35 cellular contexts compared by ENCODE assay signal in genomic region chr2:123961576-123961975, GRCh38.
"Had no signal": no experiment of that assay in that cellular context is flagged by ENCODE, and none has a peak within 500 bp of the region (broad histone marks: within the 10 kb centered on the region; RNA-seq: fewer than 3 reads in every experiment).

No MANE protein-coding gene starts in this region.

- H3K27ac ChIP-seq: cardiac muscle cell, PC-9, VCaP had no signal

- H3K4me3 Mint-ChIP-seq: activated CD4-positive, alpha-beta memory T cell treated with anti-CD3 and anti-CD28 coated beads, Interleukin-2, amount 10 ng/mL, durations not matched to agents 7 days and 5 days; activated CD8-positive, alpha-beta memory T cell treated with anti-CD3 and anti-CD28 coated beads, Interleukin-2, amount 10 ng/mL, durations not matched to agents 7 days and 5 days; activated naive CD8-positive, alpha-beta T cell treated with anti-CD3 and anti-CD28 coated beads for 36 hours; activated T-helper 17 cell treated with anti-CD3 and anti-CD28 coated beads, Interleukin-2, amount 50 U/mL, for 72 hours; central memory CD8-positive, alpha-beta T cell had no signal

- H3K36me3 ChIP-seq: cardiac muscle cell had no signal

- H3K27me3 ChIP-seq: cardiac muscle cell had no signal

- H3K36me3 Mint-ChIP-seq: activated CD8-positive, alpha-beta memory T cell treated with anti-CD3 and anti-CD28 coated beads, Interleukin-2, amount 10 ng/mL, durations not matched to agents 7 days and 5 days; activated naive CD8-positive, alpha-beta T cell treated with anti-CD3 and anti-CD28 coated beads for 36 hours had no signal

- H3K4me1 Mint-ChIP-seq: activated CD4-positive, alpha-beta memory T cell treated with anti-CD3 and anti-CD28 coated beads, Interleukin-2, amount 10 ng/mL, durations not matched to agents 7 days and 5 days; activated CD8-positive, alpha-beta memory T cell treated with anti-CD3 and anti-CD28 coated beads, Interleukin-2, amount 10 ng/mL, durations not matched to agents 7 days and 5 days; activated naive CD8-positive, alpha-beta T cell treated with anti-CD3 and anti-CD28 coated beads for 36 hours; activated T-helper 17 cell treated with anti-CD3 and anti-CD28 coated beads, Interleukin-2, amount 50 U/mL, for 72 hours; central memory CD8-positive, alpha-beta T cell had no signal

- DNase-seq: activated CD4-positive, alpha-beta memory T cell treated with anti-CD3 and anti-CD28 coated beads, Interleukin-2, amount 10 ng/mL, durations not matched to agents 7 days and 5 days; activated CD4-positive, alpha-beta T cell treated with anti-CD3 and anti-CD28 coated beads for 1 hour; activated CD4-positive, alpha-beta T cell treated with anti-CD3 and anti-CD28 coated beads for 48 hours; activated CD4-positive, CD25-positive, alpha-beta regulatory T cell; activated CD8-positive, alpha-beta memory T cell treated with anti-CD3 and anti-CD28 coated beads for 24 hours; activated CD8-positive, alpha-beta memory T cell treated with anti-CD3 and anti-CD28 coated beads, Interleukin-2, amount 10 ng/mL, durations not matched to agents 7 days and 5 days; activated CD8-positive, alpha-beta memory T cell treated with anti-CD3 and anti-CD28 coated beads, Interleukin-2, amount 50 U/mL, for 48 hours; activated effector memory CD4-positive, alpha-beta T cell treated with anti-CD3 and anti-CD28 coated beads, Interleukin-2, amount 50 U/mL, for 16 hours; activated naive CD4-positive, alpha-beta T cell; activated naive CD4-positive, alpha-beta T cell treated with anti-CD3 and anti-CD28 coated beads, Interleukin-2, amount 50 U/mL, for 16 hours; activated naive CD8-positive, alpha-beta T cell treated with anti-CD3 and anti-CD28 coated beads for 36 hours; activated T-cell treated with anti-CD3 and anti-CD28 coated beads, Interleukin-2, amount 50 U/mL, for 48 hours; amniotic stem cell; aorta; MM.1S; MV-4-11; NCI-H1092; NCI-H146; NCI-H187; NCI-H2107; NCI-H2171; NCI-H510A; NCI-H526; NCI-H748 treated with DMSO at 0.1 percent for 48 hours; NK-92 treated with Interleukin-12 subunit alpha and Interleukin-12 subunit beta, amount 100 ng/mL, for 24 hours; PC-9; Right ventricle myocardium superior; SW 1271; T-helper 1 cell; T-helper 2 cell; T-helper 9 cell had no signal

- H3K27ac Mint-ChIP-seq: activated CD4-positive, alpha-beta memory T cell treated with anti-CD3 and anti-CD28 coated beads, Interleukin-2, amount 10 ng/mL, durations not matched to agents 7 days and 5 days; activated CD8-positive, alpha-beta memory T cell treated with anti-CD3 and anti-CD28 coated beads, Interleukin-2, amount 10 ng/mL, durations not matched to agents 7 days and 5 days; activated naive CD8-positive, alpha-beta T cell treated with anti-CD3 and anti-CD28 coated beads for 36 hours; activated T-helper 17 cell treated with anti-CD3 and anti-CD28 coated beads, Interleukin-2, amount 50 U/mL, for 72 hours had no signal

- H3K4me3 ChIP-seq: cardiac muscle cell, PC-9 had no signal

- ATAC-seq: activated CD8-positive, alpha-beta memory T cell treated with anti-CD3 and anti-CD28 coated beads, Interleukin-2, amount 10 ng/mL, durations not matched to agents 7 days and 5 days; activated T-helper 17 cell treated with anti-CD3 and anti-CD28 coated beads, Interleukin-2, amount 50 U/mL, for 72 hours had no signal

- H3K4me2 ChIP-seq: PC-9 had no signal

- H2AFZ ChIP-seq: PC-9 had no signal

- H3K27me3 Mint-ChIP-seq: activated CD4-positive, alpha-beta memory T cell treated with anti-CD3 and anti-CD28 coated beads, Interleukin-2, amount 10 ng/mL, durations not matched to agents 7 days and 5 days; activated CD8-positive, alpha-beta memory T cell treated with anti-CD3 and anti-CD28 coated beads, Interleukin-2, amount 10 ng/mL, durations not matched to agents 7 days and 5 days; activated naive CD8-positive, alpha-beta T cell treated with anti-CD3 and anti-CD28 coated beads for 36 hours; activated T-helper 17 cell treated with anti-CD3 and anti-CD28 coated beads, Interleukin-2, amount 50 U/mL, for 72 hours; central memory CD8-positive, alpha-beta T cell had no signal
